Comparison of ENCODE assay signal across 18 cellular contexts in genomic region chr16:50298591-50299507, GRCh38. TPM values are rescaled to one million over a fixed set of nuclear protein-coding genes. Genes with fewer than 3 reads are reported as not detected.
DNase-seq lines count a peak whose midpoint lies in the region; ATAC-seq and TF ChIP-seq lines count a peak whose summit lies in the region.
"Had no signal": no experiment of that assay in that cellular context is flagged by ENCODE, and none has a peak within 500 bp of the region (broad histone marks: within the 10 kb centered on the region; RNA-seq: fewer than 3 reads in every experiment).

No MANE protein-coding gene starts in this region.

- H3K4me1 Mint-ChIP-seq in stimulated activated effector memory CD8-positive, alpha-beta T cell treated with anti-CD3 and anti-CD28 coated beads, Interleukin-12 subunit alpha, Interleukin-12 subunit beta, amount 100 ng/mL, for 72 hours, result peaks cover 5% of the 10 kb centered on the region

- 94% methylated on average over 11 of the region's 29 CpGs for WGBS in SK-N-SH (ENCODE audit: low lambda C conversion rate)
- 78% methylated on average over 12 of the region's 29 CpGs for WGBS in right lobe of liver (ENCODE audit: insufficient coverage, low coverage, low lambda C conversion rate, missing lambda C conversion rate)

- no peaks in the 10 kb centered on the region for H3F3A ChIP-seq in SK-N-SH (replicated peaks; ENCODE audit: insufficient read depth)

- no peak overlapping the region; a peak in 2 of 4 replicates for H3K27ac ChIP-seq in SK-N-SH (ENCODE audit: low read depth in 2 of 2, low read length in 1 of 2)
- H3K27ac ChIP-seq in WERI-Rb-1, result peak overlapping the region; percentile 93
- H3K27ac ChIP-seq in right lobe of liver, result no peak overlapping the region
- no peak overlapping the region for H3K27ac ChIP-seq in colonic mucosa
- H3K27ac ChIP-seq: 22Rv1, epithelial cell of prostate, pancreas had no signal

- peak; percentile 14 for DNase-seq in SK-N-SH
- no peak for DNase-seq in WERI-Rb-1
- peak in 2 of 3 donors; percentile 42 to 52 for DNase-seq in right lobe of liver
- no peak for DNase-seq in stimulated activated effector memory CD8-positive, alpha-beta T cell treated with anti-CD3 and anti-CD28 coated beads, Interleukin-12 subunit alpha, Interleukin-12 subunit beta, amount 100 ng/mL, for 72 hours (ENCODE audit: low spot score in 2 of 2)
- no peak for DNase-seq in colonic mucosa
- no peak for DNase-seq in SW 1271 (lab: John Stamatoyannopoulos, UW)
- no peak for DNase-seq in HT-29 (ENCODE audit: low spot score)
- DNase-seq: BE2C; cortex of kidney; DMS 273 treated with DMSO at 0.1 percent for 48 hours; foreskin melanocyte; SHP77; stimulated activated CD4-positive, alpha-beta T cell treated with anti-CD3 and anti-CD28 coated beads, Interleukin-2, amount 100 ng/mL, for 48 hours had no signal

- no peaks in the 10 kb centered on the region for H3K27me3 ChIP-seq in SK-N-SH (ENCODE audit: insufficient read depth)
- no peaks in the 10 kb centered on the region for H3K27me3 ChIP-seq in WERI-Rb-1 (ENCODE audit: insufficient read depth, low read depth, severe bottlenecking)
- no peaks in the 10 kb centered on the region for H3K27me3 ChIP-seq in right lobe of liver
- no peaks in the 10 kb centered on the region for H3K27me3 ChIP-seq in colonic mucosa
- H3K27me3 ChIP-seq: BE2C, pancreas had no signal

- CTCF ChIA-PET in SK-N-SH (lab: Yijun Ruan, JAX), result interaction anchor here (1.1 to 1.5 kb wide), 4 partner anchors 11 to 56 kb away, joined by 3 to 5 read pairs (median 3); no protein-coding TSS in a partner anchor

- H3K27ac Mint-ChIP-seq in stimulated activated effector memory CD8-positive, alpha-beta T cell treated with anti-CD3 and anti-CD28 coated beads, Interleukin-12 subunit alpha, Interleukin-12 subunit beta, amount 100 ng/mL, for 72 hours, result peak overlapping the region; percentile 65

- H2AFZ ChIP-seq in SK-N-SH (ENCODE audit: low read depth), result no peak overlapping the region

- POLR2A ChIA-PET in SK-N-SH (lab: Yijun Ruan, JAX), result interaction anchor here (2.0 kb wide), 1 partner anchor 14 kb away, joined by 8 read pairs; no protein-coding TSS in a partner anchor

- intact Hi-C loops in right lobe of liver (cut with DNase I), result no loop called here
- intact Hi-C loops in colonic mucosa (cut with DNase I), result no loop called here

- ATAC-seq in SK-N-SH treated with all-trans-retinoic acid at 6 μM for 48 hours (no peak), right lobe of liver (no peak)
- no peak for ATAC-seq in stimulated activated effector memory CD8-positive, alpha-beta T cell treated with anti-CD3 and anti-CD28 coated beads, Interleukin-12 subunit alpha, Interleukin-12 subunit beta, amount 100 ng/mL, for 72 hours
- ATAC-seq: activated CD4-positive, CD25-positive, alpha-beta regulatory T cell treated with anti-CD3 and anti-CD28 coated beads, Interleukin-2, amount 50 U/mL, for 24 hours; pancreas had no signal

- H3K9me2 ChIP-seq in SK-N-SH, result no peaks in the 10 kb centered on the region

- peaks cover 0 to 21% of the 10 kb centered on the region in 2 experiments; a peak in 1 of 4 replicates for H3K4me1 ChIP-seq in SK-N-SH (ENCODE audit: control insufficient read depth in 1 of 2, insufficient read depth in 2 of 2, low read depth in 1 of 2, low read length in 1 of 2)
- no peaks in the 10 kb centered on the region for H3K4me1 ChIP-seq in right lobe of liver
- H3K4me1 ChIP-seq in colonic mucosa, result peaks cover 7% of the 10 kb centered on the region
- H3K4me1 ChIP-seq: pancreas had no signal

- no peak for TF ChIP-seq RAD21 in SK-N-SH (IDR thresholded peaks at IDR 0.05; ENCODE audit: low read length)

- H3K4me3 Mint-ChIP-seq in stimulated activated effector memory CD8-positive, alpha-beta T cell treated with anti-CD3 and anti-CD28 coated beads, Interleukin-12 subunit alpha, Interleukin-12 subunit beta, amount 100 ng/mL, for 72 hours, result no peak overlapping the region

- H3K9me3 ChIP-seq in SK-N-SH (no peaks in the 10 kb centered on the region), WERI-Rb-1 (ENCODE audit: severe bottlenecking) (no peaks in the 10 kb centered on the region), right lobe of liver (no peaks in the 10 kb centered on the region), colonic mucosa (no peaks in the 10 kb centered on the region)
- H3K9me3 ChIP-seq: BE2C, pancreas had no signal

- H3K9ac ChIP-seq in SK-N-SH, result no peak overlapping the region
- no peak overlapping the region for H3K9ac ChIP-seq in colonic mucosa (ENCODE audit: low read depth in 2 of 2, low read length in 2 of 2)

- TF ChIP-seq EP300 in SK-N-SH (IDR thresholded peaks at IDR 0.05; ENCODE audit: borderline replicate concordance in 1 of 2, low read depth in 1 of 2, low read length in 1 of 2), result no peak

- H3K9me3 Mint-ChIP-seq in stimulated activated effector memory CD8-positive, alpha-beta T cell treated with anti-CD3 and anti-CD28 coated beads, Interleukin-12 subunit alpha, Interleukin-12 subunit beta, amount 100 ng/mL, for 72 hours, result no peaks in the 10 kb centered on the region

- H3K4me3 ChIP-seq in SK-N-SH (ENCODE audit: low read depth in 2 of 2, low read length in 1 of 2) (no peak overlapping the region), WERI-Rb-1 (ENCODE audit: low read depth, low read length) (no peak overlapping the region), right lobe of liver (no peak overlapping the region), colonic mucosa (no peak overlapping the region)
- H3K4me3 ChIP-seq: pancreas had no signal

- H3K36me3 Mint-ChIP-seq in stimulated activated effector memory CD8-positive, alpha-beta T cell treated with anti-CD3 and anti-CD28 coated beads, Interleukin-12 subunit alpha, Interleukin-12 subunit beta, amount 100 ng/mL, for 72 hours, result peaks cover 87% of the 10 kb centered on the region

- H3K79me2 ChIP-seq in SK-N-SH (ENCODE audit: insufficient read depth), result no peaks in the 10 kb centered on the region

- H4K20me1 ChIP-seq in SK-N-SH (ENCODE audit: insufficient read depth), result no peaks in the 10 kb centered on the region

- TF ChIP-seq CTCF in SK-N-SH (IDR thresholded peaks at IDR 0.05) (no peak), WERI-Rb-1 (IDR thresholded peaks at IDR 0.05; ENCODE audit: low read depth, low read length) (no peak), right lobe of liver (IDR thresholded peaks at IDR 0.05) (no peak), colonic mucosa (IDR thresholded peaks at IDR 0.05) (no peak)

- peaks cover 0 to 2% of the 10 kb centered on the region in 2 experiments for H3K36me3 ChIP-seq in SK-N-SH (replicated peaks in 1 of 2; ENCODE audit: control insufficient read depth in 1 of 2, insufficient read depth in 2 of 2, low read length in 1 of 2)
- peaks cover 4% of the 10 kb centered on the region; the same call in 1 of the 2 replicates for H3K36me3 ChIP-seq in WERI-Rb-1
- no peaks in the 10 kb centered on the region for H3K36me3 ChIP-seq in right lobe of liver
- H3K36me3 ChIP-seq in colonic mucosa, result no peaks in the 10 kb centered on the region
- H3K36me3 ChIP-seq: BE2C, pancreas had no signal

- no peak overlapping the region for H3K4me2 ChIP-seq in SK-N-SH

- no peak for TF ChIP-seq POLR2A in right lobe of liver (IDR thresholded peaks at IDR 0.05)

TF ChIP-seq in SK-N-SH treated with all-trans-retinoic acid at 6 μM for 48 hours, 23 proteins besides CTCF, POLR2A, EP300 and RAD21 (continues in another document):
- no peak for TF ChIP-seq TCF4 (CRISPR knock-in tag; IDR thresholded peaks at IDR 0.05; ENCODE audit: borderline replicate concordance)
- TF ChIP-seq PATZ1 (CRISPR knock-in tag; IDR thresholded peaks at IDR 0.05; ENCODE audit: borderline replicate concordance), result no peak
- no peak for TF ChIP-seq POU6F1 (CRISPR knock-in tag; IDR thresholded peaks at IDR 0.05; ENCODE audit: borderline replicate concordance, low read depth)
- TF ChIP-seq ARNTL (CRISPR knock-in tag; IDR thresholded peaks at IDR 0.05; ENCODE audit: borderline replicate concordance, low read depth), result no peak

RNA-seq across cellular contexts. Expression of gene ADCY7, which starts 32.5 kb away (rescaled TPM):
- 13.8 and 14.3 TPM in 2 replicates for polyA plus RNA-seq in SK-N-SH (2012; rRNA removed)
- 6.6 and 11.7 TPM in 2 replicates for polyA plus RNA-seq in SK-N-SH (2012; cell fraction: cytosol; rRNA removed)
- polyA plus RNA-seq in SK-N-SH (2012; cell fraction: nucleus; rRNA removed), result 24.3 and 32.0 TPM in 2 replicates
- total RNA-seq in right lobe of liver, result 10 to 100 TPM in 1 of 6 experiments, 1 to 10 TPM in 5; 2.5 to 10.2 (median 6.5) TPM
- total RNA-seq in colonic mucosa, result 10 to 100 TPM; 15.8 to 19.2 TPM
- total RNA-seq in HT-29 (2014; rRNA removed; shearing (Covaris generic)), result 1.0 and 1.1 TPM in 2 replicates

Comparison
In these comparisons a context has a peak if more than half of its experiments do, and no peak if none do; other contexts are left out.
1. DNase-seq: peak in SK-N-SH (single experiment) and right lobe of liver (2 of 3); none in WERI-Rb-1 (single experiment), stimulated activated effector memory CD8-positive, alpha-beta T cell treated with anti-CD3 and anti-CD28 coated beads, Interleukin-12 subunit alpha, Interleukin-12 subunit beta, amount 100 ng/mL, for 72 hours (0 of 2), colonic mucosa (single experiment), SW 1271 (0 of 2) and HT-29 (single experiment).